21 cellular contexts compared by ENCODE assay signal in the genomic region with DNA sequence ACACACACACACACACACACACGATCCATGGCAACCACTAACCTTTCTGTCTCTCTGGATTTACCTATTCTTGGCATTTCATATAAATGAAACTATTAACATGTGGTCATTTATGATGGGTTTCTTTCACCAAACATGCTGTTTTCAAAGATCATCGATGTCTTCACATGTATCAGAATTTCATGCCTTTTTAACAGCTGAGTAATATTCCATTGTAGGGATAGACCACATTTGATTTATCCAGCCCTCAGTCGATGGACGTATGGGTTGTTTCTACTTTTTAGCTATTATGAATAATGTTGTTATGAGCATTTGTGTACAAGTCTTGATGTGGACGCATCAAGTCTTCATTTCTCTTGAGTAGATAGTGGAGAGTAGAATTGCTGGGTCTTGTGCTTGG. TPM values are rescaled to one million over a fixed set of nuclear protein-coding genes. Genes with fewer than 3 reads are reported as not detected.
DNase-seq lines count a peak whose midpoint lies in the region; FAIRE-seq and TF ChIP-seq lines count a peak whose summit lies in the region.
"Had no signal": no experiment of that assay in that cellular context is flagged by ENCODE, and none has a peak within 500 bp of the region (broad histone marks: within the 10 kb centered on the region; RNA-seq: fewer than 3 reads in every experiment).

No MANE protein-coding gene starts in this region.

- H3K9me3 Mint-ChIP-seq in neural progenitor cell, result peaks cover 4% of the 10 kb centered on the region
- H3K9me3 Mint-ChIP-seq: CD8-positive, alpha-beta memory T cell had no signal

- DNase-seq in neural progenitor cell (ENCODE audit: low spot score) (no peak), substantia nigra (lab: John Stamatoyannopoulos, UW) (no peak), RCC 7860 (ENCODE audit: low spot score) (no peak), adrenal gland (no peak)
- DNase-seq: AML-193; CD4-positive, alpha-beta memory T cell; CD4-positive, CD25-positive, alpha-beta regulatory T cell; CD8-positive, alpha-beta memory T cell; COR-L47; DMS79 treated with DMSO at 0.1 percent for 48 hours; GF-D8 had no signal

- H4K20me1 ChIP-seq in neural progenitor cell (ENCODE audit: low read depth), result no peaks in the 10 kb centered on the region
- H4K20me1 ChIP-seq: BLaER1 treated with 17β-estradiol and CSF1 and Interleukin-3, amounts not matched to agents 10 nM and 100 nM had no signal

- intact Hi-C loops in adrenal gland (cut with DNase I), result no loop called here

- H3K27me3 ChIP-seq in neural progenitor cell (no peaks in the 10 kb centered on the region), adrenal gland (no peaks in the 10 kb centered on the region)
- H3K27me3 ChIP-seq: BLaER1 treated with 17β-estradiol and CSF1 and Interleukin-3, amounts not matched to agents 10 nM and 100 nM had no signal

- peak overlapping the region; percentile 60 for H3K4me3 Mint-ChIP-seq in neural progenitor cell
- H3K4me3 Mint-ChIP-seq: B cell; CD4-positive, alpha-beta memory T cell; CD4-positive, CD25-positive, alpha-beta regulatory T cell; CD8-positive, alpha-beta memory T cell had no signal

- H3K4me1 Mint-ChIP-seq in neural progenitor cell, result peaks cover 17% of the 10 kb centered on the region
- H3K4me1 Mint-ChIP-seq: B cell; CD8-positive, alpha-beta memory T cell had no signal

- no peaks in the 10 kb centered on the region for H3K79me2 ChIP-seq in neural progenitor cell (ENCODE audit: low read depth)

- POLR2A ChIA-PET in HEK293 (lab: Yijun Ruan, JAX), result interaction anchor here (0.5 to 0.7 kb wide), 2 partner anchors 82 to 513 kb away, joined by 3 to 4 read pairs; no protein-coding TSS in a partner anchor

- no peak for FAIRE-seq in RCC 7860 (lab: Jason Lieb, UNC)
- FAIRE-seq: A549, D721Med, G401.6, GM12891, GM19239 had no signal

- TF ChIP-seq POLR2A in adrenal gland (IDR thresholded peaks at IDR 0.05), result no peak

- no peaks in the 10 kb centered on the region for H3K9me3 ChIP-seq in HEK293 (ENCODE audit: control insufficient read depth, insufficient read depth, low read depth, low read length)
- H3K9me3 ChIP-seq in neural progenitor cell (ENCODE audit: low read depth), result no peaks in the 10 kb centered on the region
- H3K9me3 ChIP-seq in adrenal gland (replicated peaks in 1 of 3), result no peaks in the 10 kb centered on the region
- H3K9me3 ChIP-seq: A549 had no signal

- H3K27ac ChIP-seq in HEK293 (ENCODE audit: extremely low read depth, low read depth, low read length) (no peak overlapping the region), neural progenitor cell (no peak overlapping the region), substantia nigra (ENCODE audit: low read depth, low read length, poor library complexity, severe bottlenecking) (peak overlapping the region; percentile 6), adrenal gland (no peak overlapping the region)
- H3K27ac ChIP-seq: 22Rv1; A549; BLaER1 treated with 17β-estradiol and CSF1 and Interleukin-3, amounts not matched to agents 10 nM and 100 nM; C4-2B had no signal

- no peak overlapping the region for H2AFZ ChIP-seq in neural progenitor cell (replicated peaks)

- 88 to 95% (median 90%) methylated on average over 5 of the region's 5 CpGs for WGBS in adrenal gland, 4 donors

- H3K9ac ChIP-seq in neural progenitor cell, result no peak overlapping the region
- H3K9ac ChIP-seq: BLaER1 treated with 17β-estradiol and CSF1 and Interleukin-3, amounts not matched to agents 10 nM and 100 nM had no signal

- peaks cover 19% of the 10 kb centered on the region for H3F3A ChIP-seq in neural progenitor cell (ENCODE audit: low read depth)

- no peak overlapping the region for H3K4me2 ChIP-seq in neural progenitor cell
- H3K4me2 ChIP-seq: A549; BLaER1 treated with 17β-estradiol and CSF1 and Interleukin-3, amounts not matched to agents 10 nM and 100 nM had no signal

- peaks cover 35% of the 10 kb centered on the region for H3K27me3 Mint-ChIP-seq in neural progenitor cell (ENCODE audit: insufficient read depth, low read depth)

- CTCF ChIA-PET in HEK293 (lab: Yijun Ruan, JAX), result interaction anchor here (0.6 to 1.1 kb wide), 4 partner anchors 32 to 1767 kb away, joined by 3 to 4 read pairs (median 3); no protein-coding TSS in a partner anchor

- no peak overlapping the region for H3K4me3 ChIP-seq in HEK293 (ENCODE audit: low read depth, low read length)
- no peak overlapping the region for H3K4me3 ChIP-seq in neural progenitor cell
- H3K4me3 ChIP-seq in adrenal gland, result no peak overlapping the region
- H3K4me3 ChIP-seq: A549; BLaER1 treated with 17β-estradiol and CSF1 and Interleukin-3, amounts not matched to agents 10 nM and 100 nM had no signal

- H3K36me3 ChIP-seq in HEK293 (ENCODE audit: control insufficient read depth in 2 of 2, insufficient read depth in 1 of 2, low read length in 2 of 2) (no peaks in the 10 kb centered on the region), neural progenitor cell (no peaks in the 10 kb centered on the region), adrenal gland (replicated peaks in 1 of 2) (no peaks in the 10 kb centered on the region)
- H3K36me3 ChIP-seq: BLaER1 treated with 17β-estradiol and CSF1 and Interleukin-3, amounts not matched to agents 10 nM and 100 nM had no signal

- no peaks in the 10 kb centered on the region for H3K36me3 Mint-ChIP-seq in neural progenitor cell
- H3K36me3 Mint-ChIP-seq: CD4-positive, alpha-beta memory T cell; CD4-positive, CD25-positive, alpha-beta regulatory T cell had no signal

- no peak overlapping the region for H3K27ac Mint-ChIP-seq in neural progenitor cell
- H3K27ac Mint-ChIP-seq: B cell; CD4-positive, alpha-beta memory T cell; CD4-positive, CD25-positive, alpha-beta regulatory T cell had no signal

- no peaks in the 10 kb centered on the region for H3K4me1 ChIP-seq in HEK293 (ENCODE audit: control insufficient read depth, insufficient read depth, low read length)
- peaks cover 31% of the 10 kb centered on the region for H3K4me1 ChIP-seq in neural progenitor cell
- peaks cover 5 to 6% of the 10 kb centered on the region in 2 donors for H3K4me1 ChIP-seq in adrenal gland (replicated peaks in 1 of 2)

- TF ChIP-seq CTCF in HEK293 (tag by site-specific recombination; IDR thresholded peaks at IDR 0.05) (no peak), neural progenitor cell (IDR thresholded peaks at IDR 0.05) (no peak), adrenal gland (IDR thresholded peaks at IDR 0.05) (no peak)

TF ChIP-seq in HEK293, 187 proteins besides CTCF, POLR2A, EP300 and RAD21:
- TF ChIP-seq ZNF302 (tag by site-specific recombination; IDR thresholded peaks at IDR 0.05; ENCODE audit: low read depth) (no peak), ZNF514 (tag by site-specific recombination; IDR thresholded peaks at IDR 0.05) (no peak), ZNF146 (tag by site-specific recombination; IDR thresholded peaks at IDR 0.05) (peak; percentile 95)
- TF ChIP-seq, protein P1, sequence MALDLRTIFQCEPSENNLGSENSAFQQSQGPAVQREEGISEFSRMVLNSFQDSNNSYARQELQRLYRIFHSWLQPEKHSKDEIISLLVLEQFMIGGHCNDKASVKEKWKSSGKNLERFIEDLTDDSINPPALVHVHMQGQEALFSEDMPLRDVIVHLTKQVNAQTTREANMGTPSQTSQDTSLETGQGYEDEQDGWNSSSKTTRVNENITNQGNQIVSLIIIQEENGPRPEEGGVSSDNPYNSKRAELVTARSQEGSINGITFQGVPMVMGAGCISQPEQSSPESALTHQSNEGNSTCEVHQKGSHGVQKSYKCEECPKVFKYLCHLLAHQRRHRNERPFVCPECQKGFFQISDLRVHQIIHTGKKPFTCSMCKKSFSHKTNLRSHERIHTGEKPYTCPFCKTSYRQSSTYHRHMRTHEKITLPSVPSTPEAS (tag by site-specific recombination; IDR thresholded peaks at IDR 0.05), result peak; percentile 46

RNA-seq across cellular contexts. Expression of a gene that starts 56.5 kb away (rescaled TPM):
- total RNA-seq in neural progenitor cell (ENCODE audit: low replicate concordance), result 8.3 and 20.1 TPM in 2 replicates
- 100 to 1,000 TPM in 1 of 8 donors, 10 to 100 TPM in 7; 10.8 to 194 (median 19.1) TPM for total RNA-seq in adrenal gland
- 10 to 100 TPM; 35.0 to 73.6 (median 39.1) TPM for polyA plus RNA-seq in adrenal gland

RNA-seq across cellular contexts. Expression of a gene that starts 56.8 kb away (rescaled TPM):
- total RNA-seq in neural progenitor cell (ENCODE audit: low replicate concordance) (24.7 and 34.5 TPM in 2 replicates), adrenal gland (100 to 1,000 TPM in 3 of 8 donors, 10 to 100 TPM in 5; 74.2 to 238 (median 89.0) TPM)
- 100 to 1,000 TPM in 1 of 3 donors, 10 to 100 TPM in 2; 52.3 to 119 (median 84.0) TPM for polyA plus RNA-seq in adrenal gland
